8 cellular contexts compared by ENCODE assay signal in the genomic region with DNA sequence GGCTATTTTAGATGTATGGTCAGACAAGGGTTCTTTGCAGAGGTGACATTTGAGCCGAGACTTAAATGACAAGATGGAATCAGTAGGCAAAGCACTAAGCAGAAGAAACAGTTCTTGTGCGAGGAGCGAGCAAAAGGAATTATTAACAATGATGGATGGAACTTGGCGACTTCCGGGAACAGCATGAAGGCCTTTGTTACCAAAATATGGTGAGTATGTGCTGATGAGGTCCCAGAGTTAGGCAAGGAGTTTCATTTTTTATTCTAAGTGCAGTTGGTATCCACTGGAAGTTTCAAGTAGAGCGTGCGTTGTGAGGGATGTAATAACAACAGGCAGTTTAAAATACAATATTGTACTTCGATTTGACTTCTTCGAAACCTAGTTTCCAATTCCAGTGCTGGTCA. TPM values are rescaled to one million over a fixed set of nuclear protein-coding genes. Genes with fewer than 3 reads are reported as not detected.
DNase-seq lines count a peak whose midpoint lies in the region; FAIRE-seq and TF ChIP-seq lines count a peak whose summit lies in the region.

No MANE protein-coding gene starts in this region.

- H3K9me3 Mint-ChIP-seq in activated naive CD8-positive, alpha-beta T cell (ENCODE audit: low read depth), result no peaks in the 10 kb centered on the region
- H3K9me3 Mint-ChIP-seq in immature natural killer cell, result no peaks in the 10 kb centered on the region

- H3K27me3 Mint-ChIP-seq in activated naive CD8-positive, alpha-beta T cell, result no peaks in the 10 kb centered on the region
- peaks cover 11 to 31% (median 20%) of the 10 kb centered on the region in 3 donors for H3K27me3 Mint-ChIP-seq in immature natural killer cell (ENCODE audit: low read depth in 3 of 3)

- H3K4me3 ChIP-seq in HUES6 (ENCODE audit: low read depth, low read length), result peak overlapping the region; percentile 91
- peak overlapping the region; percentile 87 to 95 for H3K4me3 ChIP-seq in stomach smooth muscle (ENCODE audit: low read length in 2 of 2)

- H3K27ac Mint-ChIP-seq in activated naive CD8-positive, alpha-beta T cell, result peak overlapping the region; percentile 97
- H3K27ac Mint-ChIP-seq in immature natural killer cell, result peak overlapping the region; percentile 94 to 99 (median 98)

- H3K9ac ChIP-seq in HUES6 (ENCODE audit: low read length), result peak overlapping the region; percentile 67
- H3K9ac ChIP-seq in stomach smooth muscle (ENCODE audit: low read length in 2 of 2), result peak overlapping the region; percentile 90 to 96

- H3K27ac ChIP-seq in HUES6 (ENCODE audit: low read depth, low read length), result no peak overlapping the region
- H3K27ac ChIP-seq in stomach smooth muscle (ENCODE audit: low read length), result peak overlapping the region; percentile 91

- intact Hi-C loops in posterior cingulate gyrus (cut with DNase I), result loop anchor here (2.0 to 10.0 kb wide), 4 partner anchors 125 to 1841 kb away; partner anchors contain the start of gene RGMB

- H3K36me3 ChIP-seq in HUES6 (ENCODE audit: control insufficient read depth, insufficient read depth, low read length) (no peaks in the 10 kb centered on the region), stomach smooth muscle (ENCODE audit: control insufficient read depth in 2 of 2, insufficient read depth in 2 of 2, low read length in 2 of 2) (no peaks in the 10 kb centered on the region)

- TF ChIP-seq POLR2A in H54 (IDR thresholded peaks at IDR 0.05; ENCODE audit: low read depth, low read length), result no peak

- FAIRE-seq in H54 (lab: Jason Lieb, UNC), result no peak

- H3K9me3 ChIP-seq in HUES6 (ENCODE audit: control insufficient read depth, insufficient read depth, low read depth, low read length), result no peaks in the 10 kb centered on the region
- no peaks in the 10 kb centered on the region for H3K9me3 ChIP-seq in stomach smooth muscle (ENCODE audit: control insufficient read depth in 2 of 2, low read length in 2 of 2)

- H3K4me1 ChIP-seq in HUES6 (ENCODE audit: control insufficient read depth, insufficient read depth, low read length) (peaks cover 12% of the 10 kb centered on the region; the same call in 1 of the 2 replicates), stomach smooth muscle (ENCODE audit: control insufficient read depth, insufficient read depth, low read length) (peaks cover 18% of the 10 kb centered on the region)

- DNase-seq in Daoy (ENCODE audit: low read depth) (peak; percentile 47), immature natural killer cell (no peak), posterior cingulate gyrus (no peak), H54 (ENCODE audit: insufficient read length, low spot score) (no peak)
- no peak for DNase-seq in stimulated activated CD4-positive, alpha-beta T cell treated with anti-CD3 and anti-CD28 coated beads, Interleukin-4, amount 100 ng/mL, for 4 hours

- H3K4me3 Mint-ChIP-seq in activated naive CD8-positive, alpha-beta T cell, result peak overlapping the region; percentile 90
- H3K4me3 Mint-ChIP-seq in immature natural killer cell, result peak overlapping the region; percentile 89 to 97 (median 91)

- H3K36me3 Mint-ChIP-seq in activated naive CD8-positive, alpha-beta T cell, result peaks cover 2% of the 10 kb centered on the region
- H3K36me3 Mint-ChIP-seq in immature natural killer cell, result peaks cover 0 to under 1% (median 0%) of the 10 kb centered on the region in 3 donors

- H3K4me1 Mint-ChIP-seq in activated naive CD8-positive, alpha-beta T cell (ENCODE audit: low read depth), result peaks cover 73% of the 10 kb centered on the region
- H3K4me1 Mint-ChIP-seq in immature natural killer cell, result peaks cover 65 to 79% of the 10 kb centered on the region in 2 donors

- peaks cover 12% of the 10 kb centered on the region; the same call in 1 of the 2 replicates for H3K27me3 ChIP-seq in HUES6 (ENCODE audit: control insufficient read depth, insufficient read depth, low read length)
- no peaks in the 10 kb centered on the region for H3K27me3 ChIP-seq in stomach smooth muscle (ENCODE audit: control insufficient read depth in 1 of 2, insufficient read depth in 2 of 2, low read length in 2 of 2)

RNA-seq across cellular contexts. Expression of gene LNPEP, which starts 1.6 kb away (rescaled TPM):
- total RNA-seq in Daoy (2014; rRNA removed; shearing (Covaris generic)), result 12.7 and 20.1 TPM in 2 replicates
- 10 to 100 TPM; 33.2 to 80.4 (median 39.9) TPM for polyA plus RNA-seq in immature natural killer cell

RNA-seq across cellular contexts. Expression of gene ERAP2, which starts 58.0 kb away (rescaled TPM):
- total RNA-seq in Daoy (2014; rRNA removed; shearing (Covaris generic)), result 72.8 and 82.6 TPM in 2 replicates
- 100 to 1,000 TPM in 1 of 3 donors, 1 to 10 TPM in 2; 3.9 to 129 (median 8.1) TPM for polyA plus RNA-seq in immature natural killer cell
